Comparison of ENCODE assay signal across 2 cellular contexts in the genomic region with DNA sequence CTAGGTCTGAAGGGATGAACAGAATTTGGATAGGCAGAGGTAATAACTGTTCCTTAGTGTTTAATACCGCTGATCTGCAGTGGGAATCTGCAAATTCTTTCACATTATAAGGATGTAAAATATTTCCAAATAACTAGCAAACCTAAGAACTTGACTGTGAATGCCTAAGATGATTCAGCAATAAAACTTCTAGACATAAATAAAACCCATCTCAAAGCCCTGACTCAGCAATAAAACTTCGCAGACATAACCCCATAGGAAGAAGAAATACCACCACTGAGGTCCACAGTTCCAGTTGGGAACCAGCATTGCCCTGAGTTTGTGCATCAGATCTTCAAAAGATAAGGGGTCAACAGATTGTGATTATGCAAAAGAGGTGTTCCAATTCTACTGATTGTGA.
TF ChIP-seq lines count a peak whose summit lies in the region.

No MANE protein-coding gene starts in this region.

TF ChIP-seq in A549, 52 proteins besides CTCF, POLR2A, EP300 and RAD21 (continued from another document):
- 0 out of 2 replicates have a peak, but pooled peaks have one; percentile 21 for TF ChIP-seq NFE2L2 (conservative IDR thresholded peaks at IDR 0.05; ENCODE audit: low read length)
- peak; percentile 98 for TF ChIP-seq MAFK (IDR thresholded peaks at IDR 0.05; ENCODE audit: partially characterized antibody)
- no peak for TF ChIP-seq RFX5 (IDR thresholded peaks at IDR 0.05)

TF ChIP-seq in GM12878, 131 proteins besides CTCF, POLR2A, EP300 and RAD21 (continued from another document):
- TF ChIP-seq MTA2 (IDR thresholded peaks at IDR 0.05; ENCODE audit: low read depth): no peak
- TF ChIP-seq EZH2 (IDR thresholded peaks at IDR 0.05; ENCODE audit: borderline replicate concordance, control insufficient read depth, low read depth, low read length): no peak
- TF ChIP-seq SP1 (IDR thresholded peaks at IDR 0.05; ENCODE audit: low read depth, low read length): no peak
- no peak for TF ChIP-seq IKZF1 (conservative IDR thresholded peaks at IDR 0.05)
- TF ChIP-seq, protein P1, sequence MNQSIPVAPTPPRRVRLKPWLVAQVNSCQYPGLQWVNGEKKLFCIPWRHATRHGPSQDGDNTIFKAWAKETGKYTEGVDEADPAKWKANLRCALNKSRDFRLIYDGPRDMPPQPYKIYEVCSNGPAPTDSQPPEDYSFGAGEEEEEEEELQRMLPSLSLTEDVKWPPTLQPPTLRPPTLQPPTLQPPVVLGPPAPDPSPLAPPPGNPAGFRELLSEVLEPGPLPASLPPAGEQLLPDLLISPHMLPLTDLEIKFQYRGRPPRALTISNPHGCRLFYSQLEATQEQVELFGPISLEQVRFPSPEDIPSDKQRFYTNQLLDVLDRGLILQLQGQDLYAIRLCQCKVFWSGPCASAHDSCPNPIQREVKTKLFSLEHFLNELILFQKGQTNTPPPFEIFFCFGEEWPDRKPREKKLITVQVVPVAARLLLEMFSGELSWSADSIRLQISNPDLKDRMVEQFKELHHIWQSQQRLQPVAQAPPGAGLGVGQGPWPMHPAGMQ (IDR thresholded peaks at IDR 0.05; ENCODE audit: borderline replicate concordance): no peak
- no peak for TF ChIP-seq BRCA1 (IDR thresholded peaks at IDR 0.05; ENCODE audit: low read depth, low read length)
- TF ChIP-seq RELA (IDR thresholded peaks at IDR 0.05; ENCODE audit: borderline replicate concordance, partially characterized antibody): no peak
- TF ChIP-seq, protein P2, sequence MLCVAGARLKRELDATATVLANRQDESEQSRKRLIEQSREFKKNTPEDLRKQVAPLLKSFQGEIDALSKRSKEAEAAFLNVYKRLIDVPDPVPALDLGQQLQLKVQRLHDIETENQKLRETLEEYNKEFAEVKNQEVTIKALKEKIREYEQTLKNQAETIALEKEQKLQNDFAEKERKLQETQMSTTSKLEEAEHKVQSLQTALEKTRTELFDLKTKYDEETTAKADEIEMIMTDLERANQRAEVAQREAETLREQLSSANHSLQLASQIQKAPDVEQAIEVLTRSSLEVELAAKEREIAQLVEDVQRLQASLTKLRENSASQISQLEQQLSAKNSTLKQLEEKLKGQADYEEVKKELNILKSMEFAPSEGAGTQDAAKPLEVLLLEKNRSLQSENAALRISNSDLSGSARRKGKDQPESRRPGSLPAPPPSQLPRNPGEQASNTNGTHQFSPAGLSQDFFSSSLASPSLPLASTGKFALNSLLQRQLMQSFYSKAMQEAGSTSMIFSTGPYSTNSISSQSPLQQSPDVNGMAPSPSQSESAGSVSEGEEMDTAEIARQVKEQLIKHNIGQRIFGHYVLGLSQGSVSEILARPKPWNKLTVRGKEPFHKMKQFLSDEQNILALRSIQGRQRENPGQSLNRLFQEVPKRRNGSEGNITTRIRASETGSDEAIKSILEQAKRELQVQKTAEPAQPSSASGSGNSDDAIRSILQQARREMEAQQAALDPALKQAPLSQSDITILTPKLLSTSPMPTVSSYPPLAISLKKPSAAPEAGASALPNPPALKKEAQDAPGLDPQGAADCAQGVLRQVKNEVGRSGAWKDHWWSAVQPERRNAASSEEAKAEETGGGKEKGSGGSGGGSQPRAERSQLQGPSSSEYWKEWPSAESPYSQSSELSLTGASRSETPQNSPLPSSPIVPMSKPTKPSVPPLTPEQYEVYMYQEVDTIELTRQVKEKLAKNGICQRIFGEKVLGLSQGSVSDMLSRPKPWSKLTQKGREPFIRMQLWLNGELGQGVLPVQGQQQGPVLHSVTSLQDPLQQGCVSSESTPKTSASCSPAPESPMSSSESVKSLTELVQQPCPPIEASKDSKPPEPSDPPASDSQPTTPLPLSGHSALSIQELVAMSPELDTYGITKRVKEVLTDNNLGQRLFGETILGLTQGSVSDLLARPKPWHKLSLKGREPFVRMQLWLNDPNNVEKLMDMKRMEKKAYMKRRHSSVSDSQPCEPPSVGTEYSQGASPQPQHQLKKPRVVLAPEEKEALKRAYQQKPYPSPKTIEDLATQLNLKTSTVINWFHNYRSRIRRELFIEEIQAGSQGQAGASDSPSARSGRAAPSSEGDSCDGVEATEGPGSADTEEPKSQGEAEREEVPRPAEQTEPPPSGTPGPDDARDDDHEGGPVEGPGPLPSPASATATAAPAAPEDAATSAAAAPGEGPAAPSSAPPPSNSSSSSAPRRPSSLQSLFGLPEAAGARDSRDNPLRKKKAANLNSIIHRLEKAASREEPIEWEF (IDR thresholded peaks at IDR 0.05; ENCODE audit: insufficient replicate concordance, low read depth, low read length): no peak
- no peak for TF ChIP-seq ZNF207 (IDR thresholded peaks at IDR 0.05; ENCODE audit: borderline replicate concordance)
- TF ChIP-seq, protein P3, sequence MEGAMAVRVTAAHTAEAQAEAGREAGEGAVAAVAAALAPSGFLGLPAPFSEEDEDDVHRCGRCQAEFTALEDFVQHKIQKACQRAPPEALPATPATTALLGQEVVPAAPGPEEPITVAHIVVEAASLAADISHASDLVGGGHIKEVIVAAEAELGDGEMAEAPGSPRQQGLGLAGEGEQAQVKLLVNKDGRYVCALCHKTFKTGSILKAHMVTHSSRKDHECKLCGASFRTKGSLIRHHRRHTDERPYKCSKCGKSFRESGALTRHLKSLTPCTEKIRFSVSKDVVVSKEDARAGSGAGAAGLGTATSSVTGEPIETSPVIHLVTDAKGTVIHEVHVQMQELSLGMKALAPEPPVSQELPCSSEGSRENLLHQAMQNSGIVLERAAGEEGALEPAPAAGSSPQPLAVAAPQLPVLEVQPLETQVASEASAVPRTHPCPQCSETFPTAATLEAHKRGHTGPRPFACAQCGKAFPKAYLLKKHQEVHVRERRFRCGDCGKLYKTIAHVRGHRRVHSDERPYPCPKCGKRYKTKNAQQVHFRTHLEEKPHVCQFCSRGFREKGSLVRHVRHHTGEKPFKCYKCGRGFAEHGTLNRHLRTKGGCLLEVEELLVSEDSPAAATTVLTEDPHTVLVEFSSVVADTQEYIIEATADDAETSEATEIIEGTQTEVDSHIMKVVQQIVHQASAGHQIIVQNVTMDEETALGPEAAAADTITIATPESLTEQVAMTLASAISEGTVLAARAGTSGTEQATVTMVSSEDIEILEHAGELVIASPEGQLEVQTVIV (IDR thresholded peaks at IDR 0.05; ENCODE audit: borderline replicate concordance, partially characterized antibody): no peak
- no peak for TF ChIP-seq RCOR1 (conservative IDR thresholded peaks at IDR 0.05; ENCODE audit: low read depth, low read length)
- no peak for TF ChIP-seq FOS (IDR thresholded peaks at IDR 0.05; ENCODE audit: borderline replicate concordance, extremely low read depth, insufficient read length)
- no peak for TF ChIP-seq ATF7 (IDR thresholded peaks at IDR 0.05; ENCODE audit: low read depth)
- TF ChIP-seq KAT2A (conservative IDR thresholded peaks at IDR 0.05; ENCODE audit: control insufficient read depth, low read depth, low read length): no peak
- no peak for TF ChIP-seq ZNF384 (IDR thresholded peaks at IDR 0.05; ENCODE audit: borderline replicate concordance, low read depth, low read length)
- TF ChIP-seq NFIC (IDR thresholded peaks at IDR 0.05; ENCODE audit: low read depth, low read length): no peak
- no peak for TF ChIP-seq HDAC6 (IDR thresholded peaks at IDR 0.05; ENCODE audit: unreplicated experiment)
TF ChIP-seq in GM12878: peak in this region for 0.
